9 cellular contexts compared by ENCODE assay signal in genomic region chr15:94232107-94232506, GRCh38. TPM values are rescaled to one million over a fixed set of nuclear protein-coding genes. Genes with fewer than 3 reads are reported as not detected.
A peak's percentile ranks its signal among the peaks of the same experiment; 100 is the strongest.
DNase-seq lines count a peak whose midpoint lies in the region; ATAC-seq and TF ChIP-seq lines count a peak whose summit lies in the region.
"Had no signal": no experiment of that assay in that cellular context is flagged by ENCODE, and none has a peak within 500 bp of the region (broad histone marks: within the 10 kb centered on the region; RNA-seq: fewer than 3 reads in every experiment).

No MANE protein-coding gene starts in this region.

- ATAC-seq in Right ventricle myocardium inferior (no peak), right lobe of liver (no peak), gastroesophageal sphincter (no peak)

- peak overlapping the region; percentile 91 for H3K4me3 Mint-ChIP-seq in activated T-helper 2 cell treated with anti-CD3 and anti-CD28 coated beads, Interferon-gamma antibody, Interleukin-2, Interleukin-4, amounts not matched to agents 10 μg/mL and 5 μg/mL and 100 μg/mL, durations not matched to agents 14 hours and 24 hours and 36 hours (ENCODE audit: low read depth)

- peaks cover 79% of the 10 kb centered on the region for H3K4me1 Mint-ChIP-seq in activated T-helper 2 cell treated with anti-CD3 and anti-CD28 coated beads, Interferon-gamma antibody, Interleukin-2, Interleukin-4, amounts not matched to agents 10 μg/mL and 5 μg/mL and 100 μg/mL, durations not matched to agents 14 hours and 24 hours and 36 hours (ENCODE audit: low read depth)

- intact Hi-C loops in Right ventricle myocardium inferior (cut with DNase I) = no loop called here
- intact Hi-C loops in activated T-helper 2 cell treated with anti-CD3 and anti-CD28 coated beads, Interferon-gamma antibody, Interleukin-2, Interleukin-4, amounts not matched to agents 10 μg/mL and 5 μg/mL and 100 μg/mL, durations not matched to agents 14 hours and 24 hours and 36 hours (cut with micrococcal nuclease) = loop anchor here (5.0 kb wide), 1 partner anchor 55 kb away; no protein-coding TSS in a partner anchor
- intact Hi-C loops in right lobe of liver (cut with DNase I) = no loop called here

- H3K4me1 ChIP-seq in right atrium auricular region (peaks cover 0 to 17% of the 10 kb centered on the region in 2 donors), right lobe of liver (peaks cover 0 to 15% (median 0%) of the 10 kb centered on the region in 4 donors), gastroesophageal sphincter (peaks cover 0 to 20% (median 0%) of the 10 kb centered on the region in 3 donors)

- no peak for TF ChIP-seq CTCF in right atrium auricular region (IDR thresholded peaks at IDR 0.05)
- no peak for TF ChIP-seq CTCF in right lobe of liver (IDR thresholded peaks at IDR 0.05)
- no peak for TF ChIP-seq CTCF in gastroesophageal sphincter (IDR thresholded peaks at IDR 0.05)

- H3K27ac ChIP-seq in right atrium auricular region = no peak overlapping the region
- H3K27ac ChIP-seq in right lobe of liver = peak overlapping the region; percentile 60 to 63 (median 63)
- peak overlapping the region in 2 of 4 donors; percentile 70 to 76 for H3K27ac ChIP-seq in gastroesophageal sphincter

- TF ChIP-seq EP300 in gastroesophageal sphincter (IDR thresholded peaks at IDR 0.05) = no peak

- H3K9me3 Mint-ChIP-seq in activated T-helper 2 cell treated with anti-CD3 and anti-CD28 coated beads, Interferon-gamma antibody, Interleukin-2, Interleukin-4, amounts not matched to agents 10 μg/mL and 5 μg/mL and 100 μg/mL, durations not matched to agents 14 hours and 24 hours and 36 hours = no peaks in the 10 kb centered on the region

- H3K27me3 ChIP-seq in right atrium auricular region (peaks cover 0 to 7% of the 10 kb centered on the region in 2 donors), right lobe of liver (no peaks in the 10 kb centered on the region), gastroesophageal sphincter (peaks cover 23% of the 10 kb centered on the region)

- H3K27me3 Mint-ChIP-seq in activated T-helper 2 cell treated with anti-CD3 and anti-CD28 coated beads, Interferon-gamma antibody, Interleukin-2, Interleukin-4, amounts not matched to agents 10 μg/mL and 5 μg/mL and 100 μg/mL, durations not matched to agents 14 hours and 24 hours and 36 hours (ENCODE audit: low read depth) = no peaks in the 10 kb centered on the region

- DNase-seq in right atrium auricular region (ENCODE audit: low spot score) (no peak), Right ventricle myocardium inferior (ENCODE audit: missing footprints) (no peak), right lobe of liver (no peak), SKM-1 treated with dmso at 0.1 percent for 144 hours (lab: John Stamatoyannopoulos, UW; ENCODE audit: unreplicated experiment) (no peak), middle frontal gyrus (ENCODE audit: extremely low spot score, low spot score) (no peak), T-helper 9 cell (no peak)
- no peak for DNase-seq in activated T-helper 2 cell treated with anti-CD3 and anti-CD28 coated beads, Interferon-gamma antibody, Interleukin-2, Interleukin-4, amounts not matched to agents 10 μg/mL and 5 μg/mL and 100 μg/mL, durations not matched to agents 14 hours and 24 hours and 36 hours (ENCODE audit: low spot score)
- DNase-seq: activated effector memory CD4-positive, alpha-beta T cell treated with Interleukin-2 at 50 U/mL for 16 hours had no signal

- no peaks in the 10 kb centered on the region for H3K9me3 ChIP-seq in right atrium auricular region
- H3K9me3 ChIP-seq in right lobe of liver = no peaks in the 10 kb centered on the region
- no peaks in the 10 kb centered on the region for H3K9me3 ChIP-seq in gastroesophageal sphincter

- whole genome bisulfite sequencing in right lobe of liver (ENCODE audit: insufficient coverage, low coverage, low lambda C conversion rate, missing lambda C conversion rate) = 15% methylated on average over 7 of the region's 9 CpGs
- WGBS in gastroesophageal sphincter (ENCODE audit: low coverage in 1 of 2), 2 donors = 42% methylated on average over 4 to 9 of the region's 9 CpGs

- TF ChIP-seq POLR2A in right lobe of liver (IDR thresholded peaks at IDR 0.05) (no peak), gastroesophageal sphincter (IDR thresholded peaks at IDR 0.05) (no peak)

- H3K27ac Mint-ChIP-seq in activated T-helper 2 cell treated with anti-CD3 and anti-CD28 coated beads, Interferon-gamma antibody, Interleukin-2, Interleukin-4, amounts not matched to agents 10 μg/mL and 5 μg/mL and 100 μg/mL, durations not matched to agents 14 hours and 24 hours and 36 hours = peak overlapping the region; percentile 66

- H3K4me3 ChIP-seq in right atrium auricular region (peak overlapping the region; percentile 33 to 52), right lobe of liver (peak overlapping the region; percentile 49 to 64 (median 61)), gastroesophageal sphincter (peak overlapping the region in 1 of 2 donors; percentile 64)

- H3K36me3 Mint-ChIP-seq in activated T-helper 2 cell treated with anti-CD3 and anti-CD28 coated beads, Interferon-gamma antibody, Interleukin-2, Interleukin-4, amounts not matched to agents 10 μg/mL and 5 μg/mL and 100 μg/mL, durations not matched to agents 14 hours and 24 hours and 36 hours (ENCODE audit: low read depth) = peaks cover 53% of the 10 kb centered on the region

- H3K36me3 ChIP-seq in right atrium auricular region = no peaks in the 10 kb centered on the region
- no peaks in the 10 kb centered on the region for H3K36me3 ChIP-seq in right lobe of liver
- H3K36me3 ChIP-seq in gastroesophageal sphincter = no peaks in the 10 kb centered on the region

RNA-seq across cellular contexts. Expression of gene MCTP2, which starts 0.7 kb away (rescaled TPM):
- total RNA-seq in right atrium auricular region = 1 to 10 TPM; 2.0 to 5.6 TPM
- total RNA-seq in Right ventricle myocardium inferior = 1.2 TPM
- 91.5 and 93.2 TPM in 2 replicates for total RNA-seq in activated T-helper 2 cell treated with anti-CD3 and anti-CD28 coated beads, Interferon-gamma antibody, Interleukin-2, Interleukin-4, amounts not matched to agents 10 μg/mL and 5 μg/mL and 100 μg/mL, durations not matched to agents 14 hours and 24 hours and 36 hours
- 1 to 10 TPM; 1.8 to 5.3 (median 2.9) TPM for total RNA-seq in right lobe of liver
- 10 to 100 TPM in 1 of 4 donors, 1 to 10 TPM in 3; 1.5 to 10.3 (median 5.7) TPM for total RNA-seq in gastroesophageal sphincter

Comparison
In these comparisons a context has a peak if more than half of its experiments do, and no peak if none do; other contexts are left out.
1. H3K27ac ChIP-seq: peak in right lobe of liver (3 of 3); none in right atrium auricular region (0 of 2).